1 cellular context compared by ENCODE assay signal in the genomic region with DNA sequence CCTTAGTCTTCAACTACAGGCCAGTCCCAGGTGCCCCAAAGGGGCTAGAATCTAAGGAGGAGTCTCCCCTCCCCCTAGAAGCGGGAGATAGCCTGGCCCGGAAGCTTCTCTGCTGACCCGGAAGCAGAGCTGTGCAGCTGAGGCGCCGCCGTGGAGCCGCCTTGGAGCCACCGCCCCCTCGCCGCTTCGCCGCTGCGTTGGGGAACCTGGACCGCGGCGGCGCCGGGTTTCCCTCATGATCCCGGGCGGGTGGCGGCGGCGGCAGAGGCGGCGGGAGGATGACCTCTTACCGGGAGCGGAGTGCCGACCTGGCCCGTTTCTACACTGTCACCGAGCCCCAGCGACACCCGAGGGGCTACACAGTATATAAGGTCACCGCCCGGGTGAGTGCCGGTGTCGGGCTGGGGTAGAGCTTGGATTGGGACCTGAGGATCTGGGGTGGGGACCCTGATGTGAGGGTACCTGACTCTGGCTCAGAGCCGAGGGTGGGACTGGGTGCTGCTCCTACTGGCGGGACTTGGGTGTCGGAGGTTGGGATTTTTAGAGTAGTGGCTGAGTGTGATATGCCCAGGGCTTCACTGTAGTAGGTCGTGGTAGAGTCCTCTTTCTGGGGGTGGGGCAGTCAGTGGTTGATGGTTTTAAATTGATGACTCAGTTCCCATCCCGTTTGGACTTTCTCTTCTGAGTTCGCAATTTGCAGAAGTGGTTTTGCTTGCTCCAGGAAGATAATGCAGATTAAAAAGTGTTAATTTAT.
TF ChIP-seq lines count a peak whose summit lies in the region.

A gene with protein sequence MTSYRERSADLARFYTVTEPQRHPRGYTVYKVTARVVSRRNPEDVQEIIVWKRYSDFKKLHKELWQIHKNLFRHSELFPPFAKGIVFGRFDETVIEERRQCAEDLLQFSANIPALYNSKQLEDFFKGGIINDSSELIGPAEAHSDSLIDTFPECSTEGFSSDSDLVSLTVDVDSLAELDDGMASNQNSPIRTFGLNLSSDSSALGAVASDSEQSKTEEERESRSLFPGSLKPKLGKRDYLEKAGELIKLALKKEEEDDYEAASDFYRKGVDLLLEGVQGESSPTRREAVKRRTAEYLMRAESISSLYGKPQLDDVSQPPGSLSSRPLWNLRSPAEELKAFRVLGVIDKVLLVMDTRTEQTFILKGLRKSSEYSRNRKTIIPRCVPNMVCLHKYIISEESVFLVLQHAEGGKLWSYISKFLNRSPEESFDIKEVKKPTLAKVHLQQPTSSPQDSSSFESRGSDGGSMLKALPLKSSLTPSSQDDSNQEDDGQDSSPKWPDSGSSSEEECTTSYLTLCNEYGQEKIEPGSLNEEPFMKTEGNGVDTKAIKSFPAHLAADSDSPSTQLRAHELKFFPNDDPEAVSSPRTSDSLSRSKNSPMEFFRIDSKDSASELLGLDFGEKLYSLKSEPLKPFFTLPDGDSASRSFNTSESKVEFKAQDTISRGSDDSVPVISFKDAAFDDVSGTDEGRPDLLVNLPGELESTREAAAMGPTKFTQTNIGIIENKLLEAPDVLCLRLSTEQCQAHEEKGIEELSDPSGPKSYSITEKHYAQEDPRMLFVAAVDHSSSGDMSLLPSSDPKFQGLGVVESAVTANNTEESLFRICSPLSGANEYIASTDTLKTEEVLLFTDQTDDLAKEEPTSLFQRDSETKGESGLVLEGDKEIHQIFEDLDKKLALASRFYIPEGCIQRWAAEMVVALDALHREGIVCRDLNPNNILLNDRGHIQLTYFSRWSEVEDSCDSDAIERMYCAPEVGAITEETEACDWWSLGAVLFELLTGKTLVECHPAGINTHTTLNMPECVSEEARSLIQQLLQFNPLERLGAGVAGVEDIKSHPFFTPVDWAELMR (plus strand): TSS at position 115 of the 754 bp plus-strand sequence. CDS start 164 bp downstream, at position 279.

TF ChIP-seq in HepG2, 621 proteins besides CTCF, POLR2A, EP300 and RAD21 (continues in another document):
- TF ChIP-seq PRMT3 (CRISPR knock-in tag; IDR thresholded peaks at IDR 0.05; ENCODE audit: borderline replicate concordance, low read depth) (no peak), ZNF326 (CRISPR knock-in tag; IDR thresholded peaks at IDR 0.05; ENCODE audit: borderline replicate concordance) (no peak), KMT2B (CRISPR knock-in tag; IDR thresholded peaks at IDR 0.05) (peak; percentile 97), LCORL (IDR thresholded peaks at IDR 0.05) (no peak), LCORL (CRISPR knock-in tag; IDR thresholded peaks at IDR 0.05) (peak; percentile 26; the same call in 1 of the 2 replicates), SIX1 (CRISPR knock-in tag; IDR thresholded peaks at IDR 0.05; ENCODE audit: borderline replicate concordance) (no peak), HCFC1 (IDR thresholded peaks at IDR 0.05; ENCODE audit: low read depth, low read length) (peak; percentile 52; the same call in 1 of the 2 replicates), HNRNPL (IDR thresholded peaks at IDR 0.05; ENCODE audit: low read depth, low read length) (no peak), DNMT1 (CRISPR knock-in tag; IDR thresholded peaks at IDR 0.05) (no peak; the same call in 1 of the 2 replicates), ZNF775 (CRISPR knock-in tag; IDR thresholded peaks at IDR 0.05; ENCODE audit: borderline replicate concordance) (no peak), ZSCAN22 (CRISPR knock-in tag; IDR thresholded peaks at IDR 0.05) (0 out of 2 replicates have a peak, but pooled peaks have one; percentile 49), SMAD3 (CRISPR knock-in tag; IDR thresholded peaks at IDR 0.05) (0 out of 2 replicates have a peak, but pooled peaks have one; percentile 23), ZNF264 (CRISPR knock-in tag; IDR thresholded peaks at IDR 0.05) (no peak), ZNF776 (CRISPR knock-in tag; IDR thresholded peaks at IDR 0.05) (no peak), THAP11 (CRISPR knock-in tag; IDR thresholded peaks at IDR 0.05) (peak; percentile 88), ZFY (CRISPR knock-in tag; IDR thresholded peaks at IDR 0.05) (peak; percentile 53), MTF1 (CRISPR knock-in tag; IDR thresholded peaks at IDR 0.05) (no peak), ZNF562 (CRISPR knock-in tag; IDR thresholded peaks at IDR 0.05; ENCODE audit: borderline replicate concordance) (no peak), KAT2B (IDR thresholded peaks at IDR 0.05; ENCODE audit: borderline replicate concordance, low read depth, low read length) (no peak), SAFB2 (CRISPR knock-in tag; IDR thresholded peaks at IDR 0.05; ENCODE audit: borderline replicate concordance, low read depth) (no peak), SRY (CRISPR knock-in tag; IDR thresholded peaks at IDR 0.05) (peak; percentile 61; the same call in 1 of the 2 replicates), NFYB (CRISPR knock-in tag; IDR thresholded peaks at IDR 0.05) (no peak), SRSF4 (IDR thresholded peaks at IDR 0.05; ENCODE audit: low read depth, low read length, poor library complexity, severe bottlenecking) (no peak), ZNF703 (CRISPR knock-in tag; IDR thresholded peaks at IDR 0.05; ENCODE audit: borderline replicate concordance) (no peak), SMARCE1 (IDR thresholded peaks at IDR 0.05; ENCODE audit: borderline replicate concordance) (no peak), ZNF225 (CRISPR knock-in tag; IDR thresholded peaks at IDR 0.05) (peak; percentile 74; the same call in 1 of the 2 replicates), ZNF850 (CRISPR knock-in tag; conservative IDR thresholded peaks at IDR 0.05) (no peak), AGO2 (optimal IDR thresholded peaks at IDR 0.05; ENCODE audit: low read depth, low read length) (peak; percentile 63), PLRG1 (conservative IDR thresholded peaks at IDR 0.05) (no peak)
- TF ChIP-seq, protein P1, sequence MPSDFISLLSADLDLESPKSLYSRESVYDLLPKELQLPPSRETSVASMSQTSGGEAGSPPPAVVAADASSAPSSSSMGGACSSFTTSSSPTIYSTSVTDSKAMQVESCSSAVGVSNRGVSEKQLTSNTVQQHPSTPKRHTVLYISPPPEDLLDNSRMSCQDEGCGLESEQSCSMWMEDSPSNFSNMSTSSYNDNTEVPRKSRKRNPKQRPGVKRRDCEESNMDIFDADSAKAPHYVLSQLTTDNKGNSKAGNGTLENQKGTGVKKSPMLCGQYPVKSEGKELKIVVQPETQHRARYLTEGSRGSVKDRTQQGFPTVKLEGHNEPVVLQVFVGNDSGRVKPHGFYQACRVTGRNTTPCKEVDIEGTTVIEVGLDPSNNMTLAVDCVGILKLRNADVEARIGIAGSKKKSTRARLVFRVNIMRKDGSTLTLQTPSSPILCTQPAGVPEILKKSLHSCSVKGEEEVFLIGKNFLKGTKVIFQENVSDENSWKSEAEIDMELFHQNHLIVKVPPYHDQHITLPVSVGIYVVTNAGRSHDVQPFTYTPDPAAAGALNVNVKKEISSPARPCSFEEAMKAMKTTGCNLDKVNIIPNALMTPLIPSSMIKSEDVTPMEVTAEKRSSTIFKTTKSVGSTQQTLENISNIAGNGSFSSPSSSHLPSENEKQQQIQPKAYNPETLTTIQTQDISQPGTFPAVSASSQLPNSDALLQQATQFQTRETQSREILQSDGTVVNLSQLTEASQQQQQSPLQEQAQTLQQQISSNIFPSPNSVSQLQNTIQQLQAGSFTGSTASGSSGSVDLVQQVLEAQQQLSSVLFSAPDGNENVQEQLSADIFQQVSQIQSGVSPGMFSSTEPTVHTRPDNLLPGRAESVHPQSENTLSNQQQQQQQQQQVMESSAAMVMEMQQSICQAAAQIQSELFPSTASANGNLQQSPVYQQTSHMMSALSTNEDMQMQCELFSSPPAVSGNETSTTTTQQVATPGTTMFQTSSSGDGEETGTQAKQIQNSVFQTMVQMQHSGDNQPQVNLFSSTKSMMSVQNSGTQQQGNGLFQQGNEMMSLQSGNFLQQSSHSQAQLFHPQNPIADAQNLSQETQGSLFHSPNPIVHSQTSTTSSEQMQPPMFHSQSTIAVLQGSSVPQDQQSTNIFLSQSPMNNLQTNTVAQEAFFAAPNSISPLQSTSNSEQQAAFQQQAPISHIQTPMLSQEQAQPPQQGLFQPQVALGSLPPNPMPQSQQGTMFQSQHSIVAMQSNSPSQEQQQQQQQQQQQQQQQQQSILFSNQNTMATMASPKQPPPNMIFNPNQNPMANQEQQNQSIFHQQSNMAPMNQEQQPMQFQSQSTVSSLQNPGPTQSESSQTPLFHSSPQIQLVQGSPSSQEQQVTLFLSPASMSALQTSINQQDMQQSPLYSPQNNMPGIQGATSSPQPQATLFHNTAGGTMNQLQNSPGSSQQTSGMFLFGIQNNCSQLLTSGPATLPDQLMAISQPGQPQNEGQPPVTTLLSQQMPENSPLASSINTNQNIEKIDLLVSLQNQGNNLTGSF (CRISPR knock-in tag; IDR thresholded peaks at IDR 0.05): peak; percentile 57; the same call in 1 of the 2 replicates
- TF ChIP-seq, protein P2, sequence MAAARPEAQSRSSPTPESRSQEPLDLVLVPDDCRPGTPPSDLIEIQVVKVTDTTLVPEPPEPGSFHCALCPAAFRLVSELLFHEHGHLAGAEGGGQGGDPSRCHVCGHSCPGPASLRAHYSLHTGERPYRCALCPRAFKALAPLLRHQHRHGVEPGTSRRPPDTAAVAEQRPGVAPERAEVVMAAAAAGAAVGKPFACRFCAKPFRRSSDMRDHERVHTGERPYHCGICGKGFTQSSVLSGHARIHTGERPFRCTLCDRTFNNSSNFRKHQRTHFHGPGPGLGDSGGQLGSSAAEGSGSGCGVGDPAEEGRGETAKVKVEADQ (CRISPR knock-in tag; IDR thresholded peaks at IDR 0.05; ENCODE audit: borderline replicate concordance): no peak
- TF ChIP-seq, protein P3, sequence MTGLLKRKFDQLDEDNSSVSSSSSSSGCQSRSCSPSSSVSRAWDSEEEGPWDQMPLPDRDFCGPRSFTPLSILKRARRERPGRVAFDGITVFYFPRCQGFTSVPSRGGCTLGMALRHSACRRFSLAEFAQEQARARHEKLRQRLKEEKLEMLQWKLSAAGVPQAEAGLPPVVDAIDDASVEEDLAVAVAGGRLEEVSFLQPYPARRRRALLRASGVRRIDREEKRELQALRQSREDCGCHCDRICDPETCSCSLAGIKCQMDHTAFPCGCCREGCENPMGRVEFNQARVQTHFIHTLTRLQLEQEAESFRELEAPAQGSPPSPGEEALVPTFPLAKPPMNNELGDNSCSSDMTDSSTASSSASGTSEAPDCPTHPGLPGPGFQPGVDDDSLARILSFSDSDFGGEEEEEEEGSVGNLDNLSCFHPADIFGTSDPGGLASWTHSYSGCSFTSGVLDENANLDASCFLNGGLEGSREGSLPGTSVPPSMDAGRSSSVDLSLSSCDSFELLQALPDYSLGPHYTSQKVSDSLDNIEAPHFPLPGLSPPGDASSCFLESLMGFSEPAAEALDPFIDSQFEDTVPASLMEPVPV (CRISPR knock-in tag; IDR thresholded peaks at IDR 0.05): peak; percentile 61; the same call in 1 of the 2 replicates
- TF ChIP-seq, protein P4, sequence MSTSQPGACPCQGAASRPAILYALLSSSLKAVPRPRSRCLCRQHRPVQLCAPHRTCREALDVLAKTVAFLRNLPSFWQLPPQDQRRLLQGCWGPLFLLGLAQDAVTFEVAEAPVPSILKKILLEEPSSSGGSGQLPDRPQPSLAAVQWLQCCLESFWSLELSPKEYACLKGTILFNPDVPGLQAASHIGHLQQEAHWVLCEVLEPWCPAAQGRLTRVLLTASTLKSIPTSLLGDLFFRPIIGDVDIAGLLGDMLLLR (CRISPR knock-in tag; IDR thresholded peaks at IDR 0.05): no peak; the same call in 1 of the 2 replicates
- TF ChIP-seq, protein P5, sequence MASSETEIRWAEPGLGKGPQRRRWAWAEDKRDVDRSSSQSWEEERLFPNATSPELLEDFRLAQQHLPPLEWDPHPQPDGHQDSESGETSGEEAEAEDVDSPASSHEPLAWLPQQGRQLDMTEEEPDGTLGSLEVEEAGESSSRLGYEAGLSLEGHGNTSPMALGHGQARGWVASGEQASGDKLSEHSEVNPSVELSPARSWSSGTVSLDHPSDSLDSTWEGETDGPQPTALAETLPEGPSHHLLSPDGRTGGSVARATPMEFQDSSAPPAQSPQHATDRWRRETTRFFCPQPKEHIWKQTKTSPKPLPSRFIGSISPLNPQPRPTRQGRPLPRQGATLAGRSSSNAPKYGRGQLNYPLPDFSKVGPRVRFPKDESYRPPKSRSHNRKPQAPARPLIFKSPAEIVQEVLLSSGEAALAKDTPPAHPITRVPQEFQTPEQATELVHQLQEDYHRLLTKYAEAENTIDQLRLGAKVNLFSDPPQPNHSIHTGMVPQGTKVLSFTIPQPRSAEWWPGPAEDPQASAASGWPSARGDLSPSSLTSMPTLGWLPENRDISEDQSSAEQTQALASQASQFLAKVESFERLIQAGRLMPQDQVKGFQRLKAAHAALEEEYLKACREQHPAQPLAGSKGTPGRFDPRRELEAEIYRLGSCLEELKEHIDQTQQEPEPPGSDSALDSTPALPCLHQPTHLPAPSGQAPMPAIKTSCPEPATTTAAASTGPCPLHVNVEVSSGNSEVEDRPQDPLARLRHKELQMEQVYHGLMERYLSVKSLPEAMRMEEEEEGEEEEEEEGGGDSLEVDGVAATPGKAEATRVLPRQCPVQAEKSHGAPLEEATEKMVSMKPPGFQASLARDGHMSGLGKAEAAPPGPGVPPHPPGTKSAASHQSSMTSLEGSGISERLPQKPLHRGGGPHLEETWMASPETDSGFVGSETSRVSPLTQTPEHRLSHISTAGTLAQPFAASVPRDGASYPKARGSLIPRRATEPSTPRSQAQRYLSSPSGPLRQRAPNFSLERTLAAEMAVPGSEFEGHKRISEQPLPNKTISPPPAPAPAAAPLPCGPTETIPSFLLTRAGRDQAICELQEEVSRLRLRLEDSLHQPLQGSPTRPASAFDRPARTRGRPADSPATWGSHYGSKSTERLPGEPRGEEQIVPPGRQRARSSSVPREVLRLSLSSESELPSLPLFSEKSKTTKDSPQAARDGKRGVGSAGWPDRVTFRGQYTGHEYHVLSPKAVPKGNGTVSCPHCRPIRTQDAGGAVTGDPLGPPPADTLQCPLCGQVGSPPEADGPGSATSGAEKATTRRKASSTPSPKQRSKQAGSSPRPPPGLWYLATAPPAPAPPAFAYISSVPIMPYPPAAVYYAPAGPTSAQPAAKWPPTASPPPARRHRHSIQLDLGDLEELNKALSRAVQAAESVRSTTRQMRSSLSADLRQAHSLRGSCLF (CRISPR knock-in tag; IDR thresholded peaks at IDR 0.05; ENCODE audit: borderline replicate concordance): no peak
- TF ChIP-seq, protein P6, sequence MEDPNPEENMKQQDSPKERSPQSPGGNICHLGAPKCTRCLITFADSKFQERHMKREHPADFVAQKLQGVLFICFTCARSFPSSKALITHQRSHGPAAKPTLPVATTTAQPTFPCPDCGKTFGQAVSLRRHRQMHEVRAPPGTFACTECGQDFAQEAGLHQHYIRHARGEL (CRISPR knock-in tag; IDR thresholded peaks at IDR 0.05): no peak
- TF ChIP-seq, protein P7, sequence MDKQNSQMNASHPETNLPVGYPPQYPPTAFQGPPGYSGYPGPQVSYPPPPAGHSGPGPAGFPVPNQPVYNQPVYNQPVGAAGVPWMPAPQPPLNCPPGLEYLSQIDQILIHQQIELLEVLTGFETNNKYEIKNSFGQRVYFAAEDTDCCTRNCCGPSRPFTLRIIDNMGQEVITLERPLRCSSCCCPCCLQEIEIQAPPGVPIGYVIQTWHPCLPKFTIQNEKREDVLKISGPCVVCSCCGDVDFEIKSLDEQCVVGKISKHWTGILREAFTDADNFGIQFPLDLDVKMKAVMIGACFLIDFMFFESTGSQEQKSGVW (CRISPR knock-in tag; IDR thresholded peaks at IDR 0.05; ENCODE audit: borderline replicate concordance): no peak
- TF ChIP-seq, protein P8, sequence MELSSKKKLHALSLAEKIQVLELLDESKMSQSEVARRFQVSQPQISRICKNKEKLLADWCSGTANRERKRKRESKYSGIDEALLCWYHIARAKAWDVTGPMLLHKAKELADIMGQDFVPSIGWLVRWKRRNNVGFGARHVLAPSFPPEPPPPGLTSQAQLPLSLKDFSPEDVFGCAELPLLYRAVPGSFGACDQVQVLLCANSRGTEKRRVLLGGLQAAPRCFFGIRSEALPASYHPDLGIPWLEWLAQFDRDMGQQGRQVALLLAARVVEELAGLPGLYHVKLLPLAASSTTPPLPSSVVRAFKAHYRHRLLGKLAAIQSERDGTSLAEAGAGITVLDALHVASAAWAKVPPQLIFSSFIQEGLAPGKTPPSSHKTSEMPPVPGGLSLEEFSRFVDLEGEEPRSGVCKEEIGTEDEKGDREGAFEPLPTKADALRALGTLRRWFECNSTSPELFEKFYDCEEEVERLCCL (CRISPR knock-in tag; IDR thresholded peaks at IDR 0.05; ENCODE audit: borderline replicate concordance): no peak
